In the genomic region with DNA sequence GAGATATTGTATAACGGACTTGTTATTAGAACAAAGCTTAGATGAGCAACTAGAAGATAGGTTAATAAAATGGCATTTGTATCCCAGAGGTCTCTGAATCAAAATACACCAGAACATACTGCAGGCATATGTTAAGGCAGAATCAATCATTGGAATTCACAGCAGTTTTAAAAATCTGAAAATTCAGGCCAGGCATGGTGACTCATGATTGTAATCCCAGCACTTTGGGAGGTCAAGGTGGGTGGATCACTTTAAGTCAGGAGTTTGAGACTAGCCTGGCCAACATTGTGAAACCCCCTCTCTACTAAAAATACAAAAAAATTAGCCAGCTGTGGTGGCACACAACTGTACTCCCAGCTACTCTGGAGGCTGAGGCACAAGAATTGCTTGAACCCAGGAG, we compare ENCODE assay signal across 16 cellular contexts.
DNase-seq lines count a peak whose midpoint lies in the region; ATAC-seq and TF ChIP-seq lines count a peak whose summit lies in the region.
"Had no signal": no experiment of that assay in that cellular context is flagged by ENCODE, and none has a peak within 500 bp of the region (broad histone marks: within the 10 kb centered on the region; RNA-seq: fewer than 3 reads in every experiment).

No MANE protein-coding gene starts in this region.

- H3K27ac Mint-ChIP-seq in MCF 10A (ENCODE audit: low read depth, unreplicated experiment) = no peak overlapping the region
- H3K27ac Mint-ChIP-seq: CD4-positive, alpha-beta memory T cell had no signal

- BruUV-seq in MCF 10A (replicated peaks; lab: Mats Ljungman, UMichigan) = no TSS peak

- H3K4me3 Mint-ChIP-seq in MCF 10A (ENCODE audit: unreplicated experiment) = no peak overlapping the region
- H3K4me3 Mint-ChIP-seq: CD4-positive, alpha-beta memory T cell had no signal

- H3K9me3 ChIP-seq in breast epithelium (no peaks in the 10 kb centered on the region), MG63 (no peaks in the 10 kb centered on the region), testis (no peaks in the 10 kb centered on the region)
- H3K9me3 ChIP-seq: HAP-1 had no signal

- H3K27ac ChIP-seq in breast epithelium (no peak overlapping the region), testis (no peak overlapping the region)
- H3K27ac ChIP-seq: PC-9, RWPE1 had no signal

- DNase-seq in MCF 10A (ENCODE audit: unreplicated experiment) (peak; percentile 18), breast epithelium (ENCODE audit: low spot score in 2 of 2) (no peak), MG63 (peak; percentile 17), fibroblast of the aortic adventitia (ENCODE audit: low read depth) (peak; percentile 46), hippocampal formation (lab: John Stamatoyannopoulos, UW) (no peak), activated gamma-delta T cell (lab: John Stamatoyannopoulos, UW) (no peak), testis (no peak)
- DNase-seq: Calu3; CD4-positive, alpha-beta memory T cell; NCI-H187 treated with DMSO at 0.1 percent for 48 hours; NCI-H526; PC-9; SIG-M5 had no signal

- TF ChIP-seq POLR2A in breast epithelium (IDR thresholded peaks at IDR 0.05) (no peak), testis (IDR thresholded peaks at IDR 0.05) (no peak)

- H3K4me1 Mint-ChIP-seq in MCF 10A (ENCODE audit: insufficient read depth, unreplicated experiment) = peaks cover 24% of the 10 kb centered on the region
- H3K4me1 Mint-ChIP-seq: CD4-positive, alpha-beta memory T cell had no signal

- H3K9me3 Mint-ChIP-seq in MCF 10A (ENCODE audit: unreplicated experiment) = no peaks in the 10 kb centered on the region

- no peaks in the 10 kb centered on the region for H3K27me3 Mint-ChIP-seq in MCF 10A (ENCODE audit: insufficient read depth, unreplicated experiment)
- H3K27me3 Mint-ChIP-seq: CD4-positive, alpha-beta memory T cell had no signal

- POLR2A ChIA-PET in MCF 10A (lab: Yijun Ruan, JAX) = no interaction called here

- H3K4me3 ChIP-seq in breast epithelium (no peak overlapping the region), MG63 (no peak overlapping the region), fibroblast of the aortic adventitia (ENCODE audit: low read depth, low read length) (no peak overlapping the region), testis (no peak overlapping the region)
- H3K4me3 ChIP-seq: HAP-1, PC-9 had no signal

- intact Hi-C loops in MCF 10A (cut with micrococcal nuclease) = no loop called here
- intact Hi-C loops in breast epithelium (cut with DNase I; ENCODE audit: low total_unique reads) = no loop called here
- intact Hi-C loops in testis (cut with DNase I; ENCODE audit: low total_unique reads) = no loop called here

- H3K27me3 ChIP-seq in breast epithelium (no peaks in the 10 kb centered on the region), MG63 (no peaks in the 10 kb centered on the region), testis (no peaks in the 10 kb centered on the region)

- H3K4me1 ChIP-seq in breast epithelium (no peaks in the 10 kb centered on the region), testis (no peaks in the 10 kb centered on the region)
- H3K4me1 ChIP-seq: HAP-1 had no signal

- H3K36me3 ChIP-seq in breast epithelium (no peaks in the 10 kb centered on the region), MG63 (no peaks in the 10 kb centered on the region), testis (ENCODE audit: low read depth, missing control alignments) (no peaks in the 10 kb centered on the region)
- H3K36me3 ChIP-seq: HAP-1 had no signal

- 91 to 92% methylated on average over 1 of the region's 1 CpG for WGBS in testis, 2 donors

- CTCF ChIA-PET in MCF 10A (lab: Yijun Ruan, JAX) = no interaction called here

- no peak for TF ChIP-seq CTCF in MCF 10A (IDR thresholded peaks at IDR 0.05; ENCODE audit: unreplicated experiment)
- no peak for TF ChIP-seq CTCF in breast epithelium (IDR thresholded peaks at IDR 0.05)
- no peak for TF ChIP-seq CTCF in fibroblast of the aortic adventitia (IDR thresholded peaks at IDR 0.05; ENCODE audit: insufficient read depth, low read length)
- TF ChIP-seq CTCF in testis (IDR thresholded peaks at IDR 0.05) = no peak

- ATAC-seq in HG02642 (IDR thresholded peaks at IDR 0.05; ENCODE audit: poor library complexity, unreplicated experiment) = no peak

- H3K36me3 Mint-ChIP-seq in MCF 10A (ENCODE audit: insufficient read depth, unreplicated experiment) = peaks cover 6% of the 10 kb centered on the region
- H3K36me3 Mint-ChIP-seq: CD4-positive, alpha-beta memory T cell had no signal

Comparison
In these comparisons a context has a peak if more than half of its experiments do, and no peak if none do; other contexts are left out.
1. DNase-seq: peak in MCF 10A (single experiment), MG63 (single experiment) and fibroblast of the aortic adventitia (single experiment); none in breast epithelium (0 of 2), hippocampal formation (0 of 2), activated gamma-delta T cell (single experiment) and testis (single experiment).